17 cellular contexts compared by ENCODE assay signal in genomic region chr7:100589341-100589935, GRCh38. TPM values are rescaled to one million over a fixed set of nuclear protein-coding genes. Genes with fewer than 3 reads are reported as not detected.
DNase-seq lines count a peak whose midpoint lies in the region; ATAC-seq and TF ChIP-seq lines count a peak whose summit lies in the region.
"Had no signal": no experiment of that assay in that cellular context is flagged by ENCODE, and none has a peak within 500 bp of the region (broad histone marks: within the 10 kb centered on the region; RNA-seq: fewer than 3 reads in every experiment).

No MANE protein-coding gene starts in this region.

- CTCF ChIA-PET in T-cell (lab: Charles Lee) = interaction anchor here (0.6 to 1.4 kb wide), 7 partner anchors 16 to 286 kb away, joined by 3 to 6 read pairs (median 3); partner anchors contain the start of gene MOSPD3 (in 2 of the 2)

- H3K36me3 ChIP-seq in left ventricle myocardium inferior (no peaks in the 10 kb centered on the region), iPS-20b (ENCODE audit: insufficient read depth, low read depth, low read length) (no peaks in the 10 kb centered on the region), spleen (no peaks in the 10 kb centered on the region)
- H3K36me3 ChIP-seq: adrenal gland had no signal

- H3K27me3 Mint-ChIP-seq in T-cell = peaks cover 0 to 5% of the 10 kb centered on the region in 2 donors
- H3K27me3 Mint-ChIP-seq: activated T-helper 17 cell treated with anti-CD3 and anti-CD28 coated beads, Interleukin-2, amount 50 U/mL, for 72 hours had no signal

- TF ChIP-seq POLR2A in spleen (IDR thresholded peaks at IDR 0.05) = no peak

- H3K27ac Mint-ChIP-seq in T-cell = no peak overlapping the region
- H3K27ac Mint-ChIP-seq: activated T-helper 17 cell treated with anti-CD3 and anti-CD28 coated beads, Interleukin-2, amount 50 U/mL, for 72 hours; naive B cell; stimulated activated naive CD8-positive, alpha-beta T cell treated with anti-CD3 and anti-CD28 coated beads, Interleukin-15, amount 100 ng/mL, for 72 hours had no signal

- H3K4me1 ChIP-seq in left ventricle myocardium inferior = peaks cover 35% of the 10 kb centered on the region
- peaks cover 2% of the 10 kb centered on the region; the same call in 1 of the 2 replicates for H3K4me1 ChIP-seq in iPS-20b (ENCODE audit: insufficient read depth, low read length)
- H3K4me1 ChIP-seq in spleen = peaks cover 4 to 39% (median 23%) of the 10 kb centered on the region in 6 donors

- 48 to 57% (median 55%) methylated on average over 7 of the region's 7 CpGs for WGBS in spleen, 5 donors

- H3K4me3 Mint-ChIP-seq in T-cell = no peak overlapping the region
- H3K4me3 Mint-ChIP-seq: activated T-helper 17 cell treated with anti-CD3 and anti-CD28 coated beads, Interleukin-2, amount 50 U/mL, for 72 hours; central memory CD8-positive, alpha-beta T cell; stimulated activated naive CD8-positive, alpha-beta T cell treated with anti-CD3 and anti-CD28 coated beads, Interleukin-15, amount 100 ng/mL, for 72 hours had no signal

- H3K9me3 ChIP-seq in left ventricle myocardium inferior (replicated peaks) (no peaks in the 10 kb centered on the region), iPS-20b (ENCODE audit: insufficient read depth, low read depth, low read length) (no peaks in the 10 kb centered on the region), spleen (no peaks in the 10 kb centered on the region)
- H3K9me3 ChIP-seq: adrenal gland had no signal

- H3K27me3 ChIP-seq in left ventricle myocardium inferior (ENCODE audit: low read depth) (no peaks in the 10 kb centered on the region), iPS-20b (ENCODE audit: insufficient read depth, low read length) (peaks cover 17% of the 10 kb centered on the region; the same call in 1 of the 2 replicates), spleen (replicated peaks in 1 of 7) (peaks cover 0 to 30% (median 0%) of the 10 kb centered on the region in 7 donors)
- H3K27me3 ChIP-seq: adrenal gland had no signal

- peak overlapping the region; percentile 56 for H3K4me3 ChIP-seq in left ventricle myocardium inferior
- peak overlapping the region; percentile 53; the same call in 1 of the 2 replicates for H3K4me3 ChIP-seq in iPS-20b (ENCODE audit: low read length)
- H3K4me3 ChIP-seq in spleen = no peak overlapping the region

- no peak for ATAC-seq in left ventricle myocardium superior
- ATAC-seq in T-cell (replicated peaks in 1 of 4) = no peak
- ATAC-seq: activated T-helper 17 cell treated with anti-CD3 and anti-CD28 coated beads, Interleukin-2, amount 50 U/mL, for 72 hours; stimulated activated naive CD8-positive, alpha-beta T cell treated with anti-CD3 and anti-CD28 coated beads, Interleukin-15, amount 100 ng/mL, for 72 hours had no signal

- no peak overlapping the region for H3K9ac ChIP-seq in iPS-20b (ENCODE audit: low read depth, low read length)

- POLR2A ChIA-PET in T-cell (lab: Charles Lee) = no interaction called here

- no peak for DNase-seq in left ventricle myocardium inferior
- DNase-seq in left ventricle myocardium superior = no peak
- DNase-seq in spleen = peak; percentile 63
- DNase-seq in OCI-M2 (lab: John Stamatoyannopoulos, UW; ENCODE audit: unreplicated experiment) = no peak
- DNase-seq in T-cell = no peak
- DNase-seq: adrenal gland; DMS79; naive B cell; NCI-H1694 treated with DMSO at 0.1 percent for 48 hours; NCI-H446; SHP77; stimulated activated naive CD8-positive, alpha-beta T cell treated with anti-CD3 and anti-CD28 coated beads, Interleukin-15, amount 100 ng/mL, for 72 hours; T-helper 2 cell had no signal

- peak overlapping the region; percentile 80 for H3K27ac ChIP-seq in left ventricle myocardium inferior (replicated peaks)
- H3K27ac ChIP-seq in iPS-20b (ENCODE audit: low read length) = no peak overlapping the region
- no peak overlapping the region for H3K27ac ChIP-seq in spleen

- H3K9me3 Mint-ChIP-seq in T-cell = no peaks in the 10 kb centered on the region
- H3K9me3 Mint-ChIP-seq: activated T-helper 17 cell treated with anti-CD3 and anti-CD28 coated beads, Interleukin-2, amount 50 U/mL, for 72 hours; central memory CD8-positive, alpha-beta T cell; naive B cell; stimulated activated naive CD8-positive, alpha-beta T cell treated with anti-CD3 and anti-CD28 coated beads, Interleukin-15, amount 100 ng/mL, for 72 hours had no signal

- intact Hi-C loops in left ventricle myocardium inferior (cut with micrococcal nuclease) (loop anchor here (10.0 kb wide), 1 partner anchor 105 kb away; the partner anchor contains the start of gene GIGYF1), left ventricle myocardium superior (cut with micrococcal nuclease) (no loop called here), spleen (cut with DNase I; ENCODE audit: low total_unique reads) (no loop called here)

- no peaks in the 10 kb centered on the region for H3K36me3 Mint-ChIP-seq in T-cell
- H3K36me3 Mint-ChIP-seq: naive B cell had no signal

- peaks cover 12 to 16% (median 12%) of the 10 kb centered on the region in 3 donors for H3K4me1 Mint-ChIP-seq in T-cell

- TF ChIP-seq CTCF in left ventricle myocardium inferior (IDR thresholded peaks at IDR 0.05; ENCODE audit: borderline replicate concordance) = no peak
- no peak for TF ChIP-seq CTCF in spleen (IDR thresholded peaks at IDR 0.05 in 8 of 11, conservative IDR thresholded peaks at IDR 0.05 in 3 of 11)

RNA-seq across cellular contexts. Expression of gene FBXO24, which starts 3.3 kb away (rescaled TPM):
- total RNA-seq in left ventricle myocardium inferior (0.25 TPM), left ventricle myocardium superior (0.77 TPM), spleen (1 to 10 TPM in 4 of 7 donors, under 1 TPM in 2, not detected in 1; 0.54 to 1.5 (median 1.2) TPM), T-cell (1 to 10 TPM in 3 of 5 donors, under 1 TPM in 2; 0.70 to 1.7 (median 1.3) TPM)
- 1 to 10 TPM in 2 of 3 donors, under 1 TPM in 1; 0.67 to 1.6 (median 1.2) TPM for polyA plus RNA-seq in spleen

RNA-seq across cellular contexts. Expression of gene LRCH4, which starts 3.5 kb away (rescaled TPM):
- total RNA-seq in left ventricle myocardium inferior = 26.6 TPM
- total RNA-seq in left ventricle myocardium superior = 27.3 TPM
- 100 to 1,000 TPM; 145 to 333 (median 186) TPM for total RNA-seq in spleen
- 100 to 1,000 TPM; 151 to 310 (median 269) TPM for polyA plus RNA-seq in spleen
- 100 to 1,000 TPM; 328 to 377 (median 362) TPM for total RNA-seq in T-cell

RNA-seq across cellular contexts. Expression of gene PCOLCE, which starts 12.7 kb away (rescaled TPM):
- total RNA-seq in left ventricle myocardium inferior (40.8 TPM), left ventricle myocardium superior (40.4 TPM), spleen (10 to 100 TPM in 6 of 7 donors, 1 to 10 TPM in 1; 7.1 to 31.4 (median 21.9) TPM), T-cell (10 to 100 TPM in 3 of 5 donors, 1 to 10 TPM in 2; 5.4 to 14.0 (median 10.5) TPM)
- 10 to 100 TPM; 29.0 to 38.7 (median 30.2) TPM for polyA plus RNA-seq in spleen

RNA-seq across cellular contexts. Expression of gene SAP25, which starts 15.7 kb away (rescaled TPM):
- total RNA-seq in left ventricle myocardium inferior (1.1 TPM), left ventricle myocardium superior (0.77 TPM), spleen (10 to 100 TPM; 11.0 to 28.4 (median 21.1) TPM), T-cell (100 to 1,000 TPM in 3 of 5 donors, 10 to 100 TPM in 2; 61.2 to 129 (median 107) TPM)
- polyA plus RNA-seq in spleen = 10 to 100 TPM; 25.3 to 75.6 (median 50.6) TPM
- total RNA-seq: urinary bladder had no signal

RNA-seq across cellular contexts. Expression of gene MOSPD3, which starts 22.9 kb away (rescaled TPM):
- total RNA-seq in left ventricle myocardium inferior (10.2 TPM), left ventricle myocardium superior (9.1 TPM), spleen (10 to 100 TPM; 13.4 to 20.4 (median 16.0) TPM), T-cell (10 to 100 TPM; 10.9 to 19.0 (median 16.3) TPM)
- 10 to 100 TPM; 11.2 to 16.8 (median 13.9) TPM for polyA plus RNA-seq in spleen

Comparison
In these comparisons a context has a peak if more than half of its experiments do, and no peak if none do; other contexts are left out.
1. H3K4me3 ChIP-seq: peak in left ventricle myocardium inferior (single experiment) and iPS-20b (single experiment); none in spleen (0 of 8).